ENCODE assay signal across 1 cellular context in genomic region chr2:234533631-234534030, GRCh38.
TF ChIP-seq lines count a peak whose summit lies in the region.

No MANE protein-coding gene starts in this region.

TF ChIP-seq in HepG2, 621 proteins besides CTCF, POLR2A, EP300 and RAD21 (continued from another document):
- TF ChIP-seq ZNF746 (CRISPR knock-in tag; IDR thresholded peaks at IDR 0.05) = no peak
- TF ChIP-seq KMT2B (CRISPR knock-in tag; IDR thresholded peaks at IDR 0.05) = no peak
- TF ChIP-seq ZNF672 (CRISPR knock-in tag; IDR thresholded peaks at IDR 0.05) = 0 out of 2 replicates have a peak, but pooled peaks have one; percentile 30
- TF ChIP-seq NFIC (IDR thresholded peaks at IDR 0.05; ENCODE audit: low read length) = no peak
- TF ChIP-seq SP1 (IDR thresholded peaks at IDR 0.05) = no peak
- TF ChIP-seq SP1 (CRISPR knock-in tag; IDR thresholded peaks at IDR 0.05) = no peak
TF ChIP-seq in HepG2: peak in this region for 2.
